ENCODE assay signal across 1 cellular context in genomic region chr12:108563135-108563803, GRCh38.
TF ChIP-seq lines count a peak whose summit lies in the region.

No MANE protein-coding gene starts in this region.

TF ChIP-seq in K562, 482 proteins besides CTCF, POLR2A, EP300 and RAD21 (continued from another document and continues in another):
- no peak for TF ChIP-seq ZBTB33 (CRISPR knock-in tag; IDR thresholded peaks at IDR 0.05)
- TF ChIP-seq HMG20B (CRISPR knock-in tag; IDR thresholded peaks at IDR 0.05) = no peak
- TF ChIP-seq CEBPG (CRISPR knock-in tag; IDR thresholded peaks at IDR 0.05) = peak; percentile 94
- peak; percentile 36 to 84; a peak in 3 of 4 replicates for TF ChIP-seq CEBPG (tag; conservative IDR thresholded peaks at IDR 0.05 in 1 of 2, IDR thresholded peaks at IDR 0.05 in 1 of 2)
- TF ChIP-seq THRB (CRISPR knock-in tag; conservative IDR thresholded peaks at IDR 0.05) = no peak
- no peak for TF ChIP-seq FUS (optimal IDR thresholded peaks at IDR 0.05; ENCODE audit: low read depth, low read length)
- TF ChIP-seq FOSL1 (tag; conservative IDR thresholded peaks at IDR 0.05) = peak; percentile 22; the same call in 1 of the 2 replicates
- TF ChIP-seq MTA3 (IDR thresholded peaks at IDR 0.05; ENCODE audit: borderline replicate concordance) = peak; percentile 30; the same call in 1 of the 2 replicates
- TF ChIP-seq POLR2AphosphoS5 (IDR thresholded peaks at IDR 0.05; ENCODE audit: control insufficient read depth, insufficient read depth, low read depth, low read length) = peak; percentile 61; the same call in 1 of the 2 replicates
- peak; percentile 50; the same call in 1 of the 2 replicates for TF ChIP-seq ESRRA (IDR thresholded peaks at IDR 0.05; ENCODE audit: borderline replicate concordance, low read depth)
- no peak for TF ChIP-seq PRMT5 (CRISPR knock-in tag; IDR thresholded peaks at IDR 0.05)
- no peak; the same call in 1 of the 2 replicates for TF ChIP-seq ZFX (CRISPR knock-in tag; IDR thresholded peaks at IDR 0.05)
- 0 out of 2 replicates have a peak, but pooled peaks have one; percentile 70 for TF ChIP-seq XRCC5 (IDR thresholded peaks at IDR 0.05; ENCODE audit: low read depth, low read length)
- peak; percentile 97 for TF ChIP-seq CHD7 (IDR thresholded peaks at IDR 0.05; ENCODE audit: low read depth, low read length)
- no peak for TF ChIP-seq ELK1 (CRISPR knock-in tag; IDR thresholded peaks at IDR 0.05)
- no peak for TF ChIP-seq PYGO2 (tag; IDR thresholded peaks at IDR 0.05)
- TF ChIP-seq TAL1 (IDR thresholded peaks at IDR 0.05) = no peak
- peak in 1 of 3 experiments; percentile 64 for TF ChIP-seq YY1 (IDR thresholded peaks at IDR 0.05; ENCODE audit: borderline replicate concordance in 1 of 3, control insufficient read depth in 1 of 3, extremely low read depth in 1 of 3, insufficient read depth in 3 of 3, insufficient read length in 1 of 3, insufficient replicate concordance in 2 of 3, low read depth in 1 of 3, low read length in 2 of 3)
- no peak for TF ChIP-seq ZNF444 (CRISPR knock-in tag; IDR thresholded peaks at IDR 0.05)
- peak; percentile 55; the same call in 1 of the 2 replicates for TF ChIP-seq CC2D1A (IDR thresholded peaks at IDR 0.05)
- TF ChIP-seq CREB1 (IDR thresholded peaks at IDR 0.05) = 0 out of 2 replicates have a peak, but pooled peaks have one; percentile 29
- peak; percentile 46; the same call in 1 of the 2 replicates for TF ChIP-seq CREB1 (CRISPR knock-in tag; IDR thresholded peaks at IDR 0.05)
- peak; percentile 66; the same call in 1 of the 2 replicates for TF ChIP-seq RB1 (IDR thresholded peaks at IDR 0.05; ENCODE audit: low read depth)
- peak; percentile 65 for TF ChIP-seq EP400 (IDR thresholded peaks at IDR 0.05)
- TF ChIP-seq USF1 (CRISPR knock-in tag; IDR thresholded peaks at IDR 0.05) = no peak
- TF ChIP-seq HDAC3 (IDR thresholded peaks at IDR 0.05; ENCODE audit: borderline replicate concordance, partially characterized antibody) = peak; percentile 16
- TF ChIP-seq NR2F6 (CRISPR knock-in tag; IDR thresholded peaks at IDR 0.05) = 0 out of 2 replicates have a peak, but pooled peaks have one; percentile 5
- TF ChIP-seq ZNF280B (CRISPR knock-in tag; IDR thresholded peaks at IDR 0.05) = no peak
- TF ChIP-seq EHMT2 (IDR thresholded peaks at IDR 0.05) = no peak
- TF ChIP-seq NBN (IDR thresholded peaks at IDR 0.05; ENCODE audit: low read depth) = peak; percentile 71; the same call in 1 of the 2 replicates
- TF ChIP-seq CREM (IDR thresholded peaks at IDR 0.05; ENCODE audit: low read depth) = peak; percentile 55; the same call in 1 of the 2 replicates
- peak; percentile 77 for TF ChIP-seq VEZF1 (CRISPR knock-in tag; IDR thresholded peaks at IDR 0.05)
- TF ChIP-seq ATF4 (CRISPR knock-in tag; IDR thresholded peaks at IDR 0.05) = peak; percentile 90
- peak; percentile 45 for TF ChIP-seq TEAD4 (IDR thresholded peaks at IDR 0.05; ENCODE audit: low read length)
- no peak for TF ChIP-seq TEAD4 (CRISPR knock-in tag; IDR thresholded peaks at IDR 0.05; ENCODE audit: borderline replicate concordance)
